ENCODE assay signal across 20 cellular contexts in genomic region chr3:142875583-142876207, GRCh38. TPM values are rescaled to one million over a fixed set of nuclear protein-coding genes. Genes with fewer than 3 reads are reported as not detected.
A peak's percentile ranks its signal among the peaks of the same experiment; 100 is the strongest.
DNase-seq lines count a peak whose midpoint lies in the region; ATAC-seq, FAIRE-seq and TF ChIP-seq lines count a peak whose summit lies in the region.
"Had no signal": no experiment of that assay in that cellular context is flagged by ENCODE, and none has a peak within 500 bp of the region (broad histone marks: within the 10 kb centered on the region; RNA-seq: fewer than 3 reads in every experiment).

No MANE protein-coding gene starts in this region.

- no peaks in the 10 kb centered on the region for H4K20me1 ChIP-seq in K562 (replicated peaks; ENCODE audit: control insufficient read depth, insufficient read depth, low read length)

- peak; percentile 79 for ATAC-seq in activated CD4-positive, alpha-beta T cell treated with anti-CD3 and anti-CD28 coated beads for 36 hours
- no peak for ATAC-seq in K562
- peak; percentile 85 for ATAC-seq in stimulated activated naive CD8-positive, alpha-beta T cell treated with anti-CD3 and anti-CD28 coated beads, Interleukin-15, amount 100 ng/mL, for 72 hours
- ATAC-seq: CD8-positive, alpha-beta T cell had no signal

- peak overlapping the region; percentile 15 for H3K27ac Mint-ChIP-seq in activated CD4-positive, alpha-beta T cell treated with anti-CD3 and anti-CD28 coated beads for 36 hours
- peak overlapping the region; percentile 19 for H3K27ac Mint-ChIP-seq in activated T-cell treated with anti-CD3 and anti-CD28 coated beads, Interleukin-2, amount 50 U/mL, for 24 hours
- peak overlapping the region; percentile 1 to 23 for H3K27ac Mint-ChIP-seq in stimulated activated naive CD8-positive, alpha-beta T cell treated with anti-CD3 and anti-CD28 coated beads, Interleukin-15, amount 100 ng/mL, for 72 hours
- H3K27ac Mint-ChIP-seq: CD8-positive, alpha-beta T cell had no signal

- no peaks in the 10 kb centered on the region for H3K9me3 Mint-ChIP-seq in activated CD4-positive, alpha-beta T cell treated with anti-CD3 and anti-CD28 coated beads for 36 hours (ENCODE audit: low read depth)
- no peaks in the 10 kb centered on the region for H3K9me3 Mint-ChIP-seq in activated T-cell treated with anti-CD3 and anti-CD28 coated beads, Interleukin-2, amount 50 U/mL, for 24 hours
- no peaks in the 10 kb centered on the region for H3K9me3 Mint-ChIP-seq in stimulated activated naive CD8-positive, alpha-beta T cell treated with anti-CD3 and anti-CD28 coated beads, Interleukin-15, amount 100 ng/mL, for 72 hours
- H3K9me3 Mint-ChIP-seq: CD8-positive, alpha-beta T cell; H9 had no signal

- in situ Hi-C loops in K562 (cut with MboI) = no loop called here

- no TSS peak for BruUV-seq in K562 (replicated peaks; lab: Mats Ljungman, UMichigan)

- H3K27me3 Mint-ChIP-seq in activated CD4-positive, alpha-beta T cell treated with anti-CD3 and anti-CD28 coated beads for 36 hours = peaks cover 11% of the 10 kb centered on the region
- H3K27me3 Mint-ChIP-seq in activated T-cell treated with anti-CD3 and anti-CD28 coated beads, Interleukin-2, amount 50 U/mL, for 24 hours = peaks cover 19% of the 10 kb centered on the region
- peaks cover 15% of the 10 kb centered on the region for H3K27me3 Mint-ChIP-seq in stimulated activated naive CD8-positive, alpha-beta T cell treated with anti-CD3 and anti-CD28 coated beads, Interleukin-15, amount 100 ng/mL, for 72 hours

- no peaks in the 10 kb centered on the region; a peak in 1 of 5 replicates for H3K27me3 ChIP-seq in K562 (ENCODE audit: control insufficient read depth in 2 of 2, insufficient read depth in 2 of 2, low read length in 2 of 2)

- H3K4me3 Mint-ChIP-seq in activated CD4-positive, alpha-beta T cell treated with anti-CD3 and anti-CD28 coated beads for 36 hours = no peak overlapping the region
- no peak overlapping the region for H3K4me3 Mint-ChIP-seq in activated T-cell treated with anti-CD3 and anti-CD28 coated beads, Interleukin-2, amount 50 U/mL, for 24 hours
- peak overlapping the region in 1 of 2 donors; percentile 4 for H3K4me3 Mint-ChIP-seq in stimulated activated naive CD8-positive, alpha-beta T cell treated with anti-CD3 and anti-CD28 coated beads, Interleukin-15, amount 100 ng/mL, for 72 hours
- H3K4me3 Mint-ChIP-seq: CD14-positive monocyte; CD8-positive, alpha-beta T cell; H9 had no signal

- no peak overlapping the region for H3K9ac ChIP-seq in K562 (ENCODE audit: insufficient read depth in 1 of 2, low read depth in 2 of 2, low read length in 2 of 2)

- peaks cover 0 to 10% of the 10 kb centered on the region in 2 experiments; a peak in 2 of 5 replicates for H3K4me1 ChIP-seq in K562 (replicated peaks in 1 of 2; ENCODE audit: control insufficient read depth in 2 of 2, insufficient read depth in 2 of 2, low read length in 2 of 2)

- no peaks in the 10 kb centered on the region for H3K79me2 ChIP-seq in K562 (ENCODE audit: control insufficient read depth, insufficient read depth, low read length)

- H3K4me3 ChIP-seq in K562 = no peak overlapping the region

- no peak overlapping the region for H2AFZ ChIP-seq in K562 (ENCODE audit: low read depth, low read length)

- no peak overlapping the region for H3K27ac ChIP-seq in K562 (ENCODE audit: extremely low read depth, low read depth, low read length)
- H3K27ac ChIP-seq: 22Rv1 had no signal

- no peak for TF ChIP-seq EP300 in K562 (IDR thresholded peaks at IDR 0.05; ENCODE audit: low read length)

- no peak for TF ChIP-seq RAD21 in K562 (CRISPR knock-in tag; conservative IDR thresholded peaks at IDR 0.05 in 1 of 2, IDR thresholded peaks at IDR 0.05 in 1 of 2)

- H3K36me3 Mint-ChIP-seq in activated CD4-positive, alpha-beta T cell treated with anti-CD3 and anti-CD28 coated beads for 36 hours (ENCODE audit: low read depth) = no peaks in the 10 kb centered on the region
- no peaks in the 10 kb centered on the region for H3K36me3 Mint-ChIP-seq in activated T-cell treated with anti-CD3 and anti-CD28 coated beads, Interleukin-2, amount 50 U/mL, for 24 hours (ENCODE audit: low read depth)
- H3K36me3 Mint-ChIP-seq: CD14-positive monocyte; CD8-positive, alpha-beta T cell had no signal

- TF ChIP-seq CTCF in K562 (IDR thresholded peaks at IDR 0.05 in 2 of 3, conservative IDR thresholded peaks at IDR 0.05 in 1 of 3; ENCODE audit: insufficient read depth in 2 of 3, low read depth in 1 of 3, low read length in 3 of 3) = no peak

- H3K4me1 Mint-ChIP-seq in activated CD4-positive, alpha-beta T cell treated with anti-CD3 and anti-CD28 coated beads for 36 hours = peaks cover 5% of the 10 kb centered on the region
- peaks cover 6% of the 10 kb centered on the region for H3K4me1 Mint-ChIP-seq in activated T-cell treated with anti-CD3 and anti-CD28 coated beads, Interleukin-2, amount 50 U/mL, for 24 hours (ENCODE audit: low read depth)
- peaks cover 8% of the 10 kb centered on the region for H3K4me1 Mint-ChIP-seq in stimulated activated naive CD8-positive, alpha-beta T cell treated with anti-CD3 and anti-CD28 coated beads, Interleukin-15, amount 100 ng/mL, for 72 hours

- WGBS in K562 (ENCODE audit: insufficient coverage, low coverage, missing lambda C conversion rate) = 24% methylated on average over 2 of the region's 2 CpGs

- no peak for TF ChIP-seq POLR2A in K562 (conservative IDR thresholded peaks at IDR 0.05)

- CTCF ChIA-PET in activated CD4-positive, alpha-beta T cell treated with anti-CD3 and anti-CD28 coated beads for 36 hours (lab: Charles Lee) = interaction anchor here (0.5 to 0.6 kb wide), 2 partner anchors 18 to 219 kb away, joined by 3 read pairs; no protein-coding TSS in a partner anchor
- CTCF ChIA-PET in K562 (lab: Yijun Ruan, JAX; ENCODE audit: low intra/inter-chr PET ratio) = no interaction called here

- H3K9me3 ChIP-seq in K562 (replicated peaks; ENCODE audit: control insufficient read depth, insufficient read depth, low read depth, low read length) = no peaks in the 10 kb centered on the region

- H3K36me3 ChIP-seq in K562 (ENCODE audit: control insufficient read depth, insufficient read depth, low read length) = no peaks in the 10 kb centered on the region

- H3K4me2 ChIP-seq in K562 (ENCODE audit: insufficient read depth, low read length) = no peak overlapping the region

- POLR2A ChIA-PET in activated CD4-positive, alpha-beta T cell treated with anti-CD3 and anti-CD28 coated beads for 36 hours (lab: Charles Lee) = no interaction called here
- POLR2A ChIA-PET in K562 (lab: Yijun Ruan, JAX) = no interaction called here

- FAIRE-seq in K562 (lab: Jason Lieb, UNC) = no peak
- FAIRE-seq: D721Med, G401.6, GM12891 had no signal

- intact Hi-C loops in activated CD4-positive, alpha-beta T cell treated with anti-CD3 and anti-CD28 coated beads for 36 hours (cut with DNase I, micrococcal nuclease) = no loop called here
- intact Hi-C loops in K562 (cut with micrococcal nuclease) = no loop called here

- no peaks in the 10 kb centered on the region for H3K9me1 ChIP-seq in K562 (ENCODE audit: control insufficient read depth, insufficient read depth, low read length)

- peak; percentile 15 for DNase-seq in activated CD4-positive, alpha-beta T cell treated with anti-CD3 and anti-CD28 coated beads for 36 hours
- no peak for DNase-seq in activated CD4-positive, alpha-beta T cell treated with anti-CD3 and anti-CD28 coated beads, Interleukin-2, amount 50 U/mL, for 4 hours
- no peak for DNase-seq in activated T-cell treated with anti-CD3 and anti-CD28 coated beads, Interleukin-2, amount 50 U/mL, for 24 hours
- no peak for DNase-seq in activated T-cell treated with anti-CD3 and anti-CD28 coated beads, Interleukin-2, amount 50 U/mL, for 1 hour
- no peak for DNase-seq in K562 (ENCODE audit: extremely low read depth in 1 of 4, low spot score in 3 of 4)
- DNase-seq in stimulated activated naive CD8-positive, alpha-beta T cell treated with anti-CD3 and anti-CD28 coated beads, Interleukin-15, amount 100 ng/mL, for 72 hours = peak in 1 of 2 donors; percentile 20
- no peak for DNase-seq in T-helper 2 cell
- no peak for DNase-seq in NCI-H1048 (lab: John Stamatoyannopoulos, UW)
- DNase-seq: CD8-positive, alpha-beta T cell; COR-L47; DMS153; DMS79 treated with DMSO at 0.1 percent for 48 hours; EL; GOT3; H9 had no signal

TF ChIP-seq in K562, 482 proteins besides CTCF, POLR2A, EP300 and RAD21 (continues in another document):
- TF ChIP-seq MEIS2 (IDR thresholded peaks at IDR 0.05; ENCODE audit: partially characterized antibody) = peak; percentile 4

RNA-seq across cellular contexts. Expression of gene PCOLCE2, which starts 13.2 kb away (rescaled TPM):
- total RNA-seq in activated CD4-positive, alpha-beta T cell treated with anti-CD3 and anti-CD28 coated beads for 36 hours = under 1 TPM; 0.39 to 0.55 TPM
- 4.6 and 8.1 TPM in 2 replicates for total RNA-seq in K562 (2011; cell fraction: chromatin; rRNA removed; ENCODE audit: low replicate concordance)
- 3.2 and 3.3 TPM in 2 replicates for total RNA-seq in K562 (2011; cell fraction: nucleolus; rRNA removed)
- total RNA-seq in K562 (2011; cell fraction: nucleoplasm; rRNA removed) = 6.0 and 6.3 TPM in 2 replicates
- 0.73 and 0.86 TPM in 2 replicates for total RNA-seq in K562 (2014; rRNA removed)
- total RNA-seq in K562 (2014; rRNA removed; fragmentation: Illumina TruSeq; extraction: Trizol) = 0.65 and 0.83 TPM in 2 replicates
- 0.40 and 0.49 TPM in 2 replicates for total RNA-seq in K562 (2015; rRNA removed; fragmentation: Illumina TruSeq; extraction: Trizol)
- total RNA-seq in K562 (2021) = 0.49 and 1.0 TPM in 2 replicates
- polyA plus RNA-seq in K562 (2011; rRNA removed) = 1.1 and 1.2 TPM in 2 replicates
- 0.58 and 0.73 TPM in 2 replicates for polyA plus RNA-seq in K562 (2011; cell fraction: cytosol; rRNA removed)
- 0.76 and 0.98 TPM in 2 replicates for polyA plus RNA-seq in K562 (2011; cell fraction: nucleus; rRNA removed)
- 0.18 and 0.29 TPM in 2 replicates for polyA plus RNA-seq in K562 (2012)
- polyA plus RNA-seq in K562 (2014; fragmentation: Illumina TruSeq; extraction: Trizol) = 0.64 and 0.72 TPM in 2 replicates
- under 1 TPM; 0.18 to 0.39 TPM for polyA plus RNA-seq in K562 (2014; fragmentation: Nextera tagmentation; extraction: Ambion mirVana)
- polyA plus RNA-seq in K562 (2014; rRNA removed) = 0.59 and 1.2 TPM in 2 replicates
- polyA minus RNA-seq in K562 (2011; rRNA and poly(A)+ RNA removed) = 0.91 and 1.2 TPM in 2 replicates
- polyA minus RNA-seq in K562 (2011; cell fraction: cytosol; rRNA and poly(A)+ RNA removed) = not detected in 2 replicates
- polyA minus RNA-seq in K562 (2011; cell fraction: nucleus; rRNA and poly(A)+ RNA removed) = 0.33 and 1.3 TPM in 2 replicates
- total RNA-seq: CD8-positive, alpha-beta T cell had no signal
- polyA plus RNA-seq: CD14-positive monocyte had no signal
